Comparison of ENCODE assay signal across 1 cellular context in the genomic region with DNA sequence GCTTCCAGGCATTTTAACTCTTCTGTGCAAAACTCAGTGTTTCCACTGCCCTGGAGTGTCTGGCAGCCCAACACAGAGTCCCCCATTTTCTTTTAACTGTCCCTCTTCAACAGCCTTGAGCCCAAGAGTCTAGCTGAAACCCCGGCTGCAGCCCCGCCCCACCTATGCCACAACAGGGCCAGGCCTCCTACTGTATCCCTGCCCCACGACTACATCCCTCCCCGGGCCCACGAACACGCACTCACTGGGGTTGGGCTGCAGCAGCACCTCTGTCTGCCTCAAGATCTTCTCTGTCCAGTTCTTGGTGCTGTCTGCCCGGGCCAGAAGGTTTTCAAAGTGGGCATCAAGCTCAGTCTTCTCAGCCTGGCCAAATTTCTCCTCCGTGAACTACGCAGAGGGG.
TF ChIP-seq lines count a peak whose summit lies in the region.

No MANE protein-coding gene starts in this region.

TF ChIP-seq in HEK293, 187 proteins besides CTCF, POLR2A, EP300 and RAD21 (continued from another document):
- TF ChIP-seq PRDM10 (tag by site-specific recombination; IDR thresholded peaks at IDR 0.05): 0 out of 2 replicates have a peak, but pooled peaks have one; percentile 27
- no peak for TF ChIP-seq ZNF175 (tag by site-specific recombination; IDR thresholded peaks at IDR 0.05)
- TF ChIP-seq ZNF549 (tag by site-specific recombination; IDR thresholded peaks at IDR 0.05): no peak
- TF ChIP-seq TRIM28 (IDR thresholded peaks at IDR 0.05; ENCODE audit: borderline replicate concordance, low read length): no peak
- no peak for TF ChIP-seq BCL6B (tag by site-specific recombination; IDR thresholded peaks at IDR 0.05)
- no peak for TF ChIP-seq ZNF610 (tag by site-specific recombination; IDR thresholded peaks at IDR 0.05; ENCODE audit: borderline replicate concordance)
- TF ChIP-seq BCL11B (tag by site-specific recombination; IDR thresholded peaks at IDR 0.05; ENCODE audit: low read depth): no peak
- no peak for TF ChIP-seq KLF7 (tag by site-specific recombination; IDR thresholded peaks at IDR 0.05; ENCODE audit: borderline replicate concordance)
